In the genomic region with DNA sequence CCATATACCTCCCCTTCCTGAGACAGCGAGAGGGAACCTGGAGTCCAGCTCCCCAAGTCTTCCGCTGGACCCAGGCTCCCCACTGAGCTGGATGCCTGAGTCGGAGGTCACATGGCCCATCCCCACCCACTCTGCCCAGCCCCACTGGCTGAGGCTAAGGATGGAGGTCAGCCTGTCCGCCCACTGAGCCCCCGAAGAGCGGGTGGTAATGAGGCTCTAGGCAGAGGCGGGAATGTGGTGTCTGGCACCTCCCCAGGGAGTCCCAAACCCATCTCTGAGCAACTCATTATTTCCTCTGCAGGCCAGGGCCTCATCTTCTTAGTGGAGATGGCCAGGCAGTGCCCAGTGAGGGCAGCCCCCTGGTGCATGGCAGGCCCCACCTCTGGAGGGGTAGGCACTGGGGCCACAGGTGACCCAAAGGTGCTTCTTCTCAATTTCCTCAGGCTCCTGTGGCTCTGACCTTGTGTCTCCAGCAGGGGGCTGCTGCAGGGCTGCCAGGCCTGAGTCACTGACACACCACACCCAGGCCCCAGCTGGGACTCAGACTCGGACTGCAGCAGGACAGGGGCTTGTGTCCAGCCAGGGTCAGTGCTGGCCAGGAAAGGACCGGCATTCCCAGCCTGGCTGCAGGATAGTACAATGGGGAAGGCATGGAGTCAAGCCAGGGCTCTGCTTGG, we compare ENCODE assay signal across 8 cellular contexts. TPM values are rescaled to one million over a fixed set of nuclear protein-coding genes. Genes with fewer than 3 reads are reported as not detected.
DNase-seq lines count a peak whose midpoint lies in the region; ATAC-seq and TF ChIP-seq lines count a peak whose summit lies in the region.

No MANE protein-coding gene starts in this region.

- H3K4me3 Mint-ChIP-seq in activated CD4-positive, alpha-beta memory T cell treated with anti-CD3 and anti-CD28 coated beads, Interleukin-2, amount 10 ng/mL, durations not matched to agents 7 days and 5 days: no peak overlapping the region
- no peak overlapping the region for H3K4me3 Mint-ChIP-seq in neural crest cell

- no peaks in the 10 kb centered on the region for H3K36me3 ChIP-seq in uterus

- no peak overlapping the region for H3K4me3 ChIP-seq in uterus

- POLR2A ChIA-PET in activated CD4-positive, alpha-beta memory T cell treated with anti-CD3 and anti-CD28 coated beads, Interleukin-2, amount 10 ng/mL, durations not matched to agents 7 days and 5 days (lab: Charles Lee): interaction anchor here (1.0 to 1.2 kb wide), 3 partner anchors 17 to 213 kb away, joined by 3 to 4 read pairs (median 3); no protein-coding TSS in a partner anchor

- H3K27me3 Mint-ChIP-seq in activated CD4-positive, alpha-beta memory T cell treated with anti-CD3 and anti-CD28 coated beads, Interleukin-2, amount 10 ng/mL, durations not matched to agents 7 days and 5 days: peaks cover 3% of the 10 kb centered on the region
- H3K27me3 Mint-ChIP-seq in neural crest cell (ENCODE audit: low read depth): peaks cover 18% of the 10 kb centered on the region

- CTCF ChIA-PET in activated CD4-positive, alpha-beta memory T cell treated with anti-CD3 and anti-CD28 coated beads, Interleukin-2, amount 10 ng/mL, durations not matched to agents 7 days and 5 days (lab: Charles Lee): interaction anchor here (0.6 to 3.9 kb wide), 34 partner anchors 9 to 493 kb away, joined by 3 to 42 read pairs (median 5); partner anchors contain the start of genes FCHSD2 and STARD10

- H3K9me3 Mint-ChIP-seq in activated CD4-positive, alpha-beta memory T cell treated with anti-CD3 and anti-CD28 coated beads, Interleukin-2, amount 10 ng/mL, durations not matched to agents 7 days and 5 days: no peaks in the 10 kb centered on the region
- no peaks in the 10 kb centered on the region for H3K9me3 Mint-ChIP-seq in neural crest cell

- TF ChIP-seq CTCF in neural crest cell (conservative IDR thresholded peaks at IDR 0.05) (peak; percentile 64), uterus (IDR thresholded peaks at IDR 0.05) (peak in 3 of 4 experiments; percentile 50 to 55 (median 55))

- no peak overlapping the region for H3K27ac Mint-ChIP-seq in activated CD4-positive, alpha-beta memory T cell treated with anti-CD3 and anti-CD28 coated beads, Interleukin-2, amount 10 ng/mL, durations not matched to agents 7 days and 5 days
- H3K27ac Mint-ChIP-seq in neural crest cell (ENCODE audit: unreplicated experiment): no peak overlapping the region

- intact Hi-C loops in uterus (cut with DNase I; ENCODE audit: low total_unique reads): no loop called here

- DNase-seq in AG08395 (ENCODE audit: low spot score) (peak; percentile 91), NCI-H2196 treated with DMSO at 0.1 percent for 48 hours (lab: John Stamatoyannopoulos, UW; ENCODE audit: unreplicated experiment) (peak; percentile 2), erythroblast (lab: John Stamatoyannopoulos, UW) (peak; percentile 63 to 73), neural crest cell (ENCODE audit: low read depth, low spot score) (peak; percentile 46), uterus (peak; percentile 64 to 68)
- DNase-seq in activated CD4-positive, alpha-beta memory T cell treated with anti-CD3 and anti-CD28 coated beads, Interleukin-2, amount 10 ng/mL, durations not matched to agents 7 days and 5 days: peak; percentile 61

- H3K36me3 Mint-ChIP-seq in activated CD4-positive, alpha-beta memory T cell treated with anti-CD3 and anti-CD28 coated beads, Interleukin-2, amount 10 ng/mL, durations not matched to agents 7 days and 5 days (ENCODE audit: low read depth): peaks cover 37% of the 10 kb centered on the region
- no peaks in the 10 kb centered on the region for H3K36me3 Mint-ChIP-seq in neural crest cell (ENCODE audit: low read depth)

- peak; percentile 64 for ATAC-seq in GM18867 (IDR thresholded peaks at IDR 0.05; ENCODE audit: unreplicated experiment)
- no peak for ATAC-seq in HG02970 (IDR thresholded peaks at IDR 0.05; ENCODE audit: low FRiP score, unreplicated experiment)

- peaks cover 44% of the 10 kb centered on the region for H3K4me1 Mint-ChIP-seq in activated CD4-positive, alpha-beta memory T cell treated with anti-CD3 and anti-CD28 coated beads, Interleukin-2, amount 10 ng/mL, durations not matched to agents 7 days and 5 days
- peaks cover 10% of the 10 kb centered on the region for H3K4me1 Mint-ChIP-seq in neural crest cell

- no peaks in the 10 kb centered on the region for H3K27me3 ChIP-seq in uterus

- no peaks in the 10 kb centered on the region for H3K4me1 ChIP-seq in uterus

- no peaks in the 10 kb centered on the region for H3K9me3 ChIP-seq in uterus

- peak overlapping the region; percentile 43 to 75 for H3K27ac ChIP-seq in uterus

- TF ChIP-seq POLR2A in erythroblast (IDR thresholded peaks at IDR 0.05; ENCODE audit: low read length) (no peak), uterus (IDR thresholded peaks at IDR 0.05) (no peak)

RNA-seq across cellular contexts. Expression of gene PDE2A, which starts 10.2 kb away (rescaled TPM):
- 1 to 10 TPM in 1 of 2 experiments, under 1 TPM in 1; 0.93 to 1.8 TPM for total RNA-seq in activated CD4-positive, alpha-beta memory T cell treated with anti-CD3 and anti-CD28 coated beads, Interleukin-2, amount 10 ng/mL, durations not matched to agents 7 days and 5 days
- total RNA-seq in neural crest cell: 2.0 and 3.0 TPM in 2 replicates
- 100 to 1,000 TPM in 2 of 4 donors, 10 to 100 TPM in 2; 13.8 to 185 (median 94.2) TPM for total RNA-seq in uterus

Comparison
In these comparisons a context has a peak if more than half of its experiments do, and no peak if none do; other contexts are left out.
1. DNase-seq: peak in every context shown above with its lines; median percentile 91 in AG08395; 68 in erythroblast; 66 in uterus; 61 in activated CD4-positive, alpha-beta memory T cell treated with anti-CD3 and anti-CD28 coated beads, Interleukin-2, amount 10 ng/mL, durations not matched to agents 7 days and 5 days; 46 in neural crest cell; 2 in NCI-H2196 treated with DMSO at 0.1 percent for 48 hours.